19 cellular contexts compared by ENCODE assay signal in genomic region chr10:69495666-69496065, GRCh38. TPM values are rescaled to one million over a fixed set of nuclear protein-coding genes. Genes with fewer than 3 reads are reported as not detected.
DNase-seq lines count a peak whose midpoint lies in the region; ATAC-seq and TF ChIP-seq lines count a peak whose summit lies in the region.
"Had no signal": no experiment of that assay in that cellular context is flagged by ENCODE, and none has a peak within 500 bp of the region (broad histone marks: within the 10 kb centered on the region; RNA-seq: fewer than 3 reads in every experiment).

No MANE protein-coding gene starts in this region.

- no peaks in the 10 kb centered on the region for H3K9me3 ChIP-seq in gastroesophageal sphincter
- no peaks in the 10 kb centered on the region for H3K9me3 ChIP-seq in sigmoid colon
- H3K9me3 ChIP-seq: BLaER1 had no signal

- TF ChIP-seq EP300 in gastroesophageal sphincter (IDR thresholded peaks at IDR 0.05): no peak
- no peak for TF ChIP-seq EP300 in sigmoid colon (IDR thresholded peaks at IDR 0.05)

- WGBS in gastroesophageal sphincter (ENCODE audit: low coverage in 1 of 2), 2 donors: 83 to 100% methylated on average over 1 of the region's 3 CpGs
- 97% methylated on average over 3 of the region's 3 CpGs for WGBS in sigmoid colon, 2 donors

- peak; percentile 33 for DNase-seq in activated effector memory CD4-positive, alpha-beta T cell treated with anti-CD3 and anti-CD28 coated beads, Interleukin-2, amount 50 U/mL, for 16 hours
- no peak for DNase-seq in activated effector memory CD4-positive, alpha-beta T cell treated with Interleukin-2 at 50 U/mL for 16 hours
- DNase-seq in sigmoid colon (peak; percentile 51), pons (ENCODE audit: low spot score) (no peak), brain microvascular endothelial cell (no peak), NCI-H526 treated with DMSO at 0.1 percent for 48 hours (lab: John Stamatoyannopoulos, UW) (no peak)
- DNase-seq: GF-D8, GOT3, NCI-H187 treated with DMSO at 0.1 percent for 48 hours, NCI-H2171, NCI-H446 treated with DMSO at 0.1 percent for 48 hours, NCI-H748 treated with DMSO at 0.1 percent for 48 hours, PC-3 had no signal

- H3K27me3 ChIP-seq in gastroesophageal sphincter (no peaks in the 10 kb centered on the region), sigmoid colon (no peaks in the 10 kb centered on the region), brain microvascular endothelial cell (replicated peaks) (no peaks in the 10 kb centered on the region)
- H3K27me3 ChIP-seq: BLaER1 had no signal

- H3K27ac ChIP-seq in gastroesophageal sphincter (peak overlapping the region in 3 of 4 donors; percentile 83 to 84 (median 83)), sigmoid colon (peak overlapping the region; percentile 82 to 93 (median 89)), temporal lobe (ENCODE audit: low read depth, low read length) (peak overlapping the region; percentile 100), brain microvascular endothelial cell (no peak overlapping the region)
- H3K27ac ChIP-seq: 22Rv1, BLaER1, RWPE1 had no signal

- no peak for ATAC-seq in gastroesophageal sphincter
- ATAC-seq: PC-3 had no signal

- TF ChIP-seq POLR2A in gastroesophageal sphincter (IDR thresholded peaks at IDR 0.05) (no peak), sigmoid colon (IDR thresholded peaks at IDR 0.05) (no peak)

- in situ Hi-C loops in brain microvascular endothelial cell (cut with HindIII; ENCODE audit: low pct_ligation_motif_present, low sequenced_read_pairs): no loop called here

- H3K4me3 ChIP-seq in gastroesophageal sphincter: no peak overlapping the region
- no peak overlapping the region for H3K4me3 ChIP-seq in sigmoid colon
- no peak overlapping the region for H3K4me3 ChIP-seq in brain microvascular endothelial cell (ENCODE audit: low read depth, low read length)
- H3K4me3 ChIP-seq: BLaER1, K562 had no signal

- peaks cover 0 to 7% of the 10 kb centered on the region in 2 donors for H3K36me3 ChIP-seq in gastroesophageal sphincter
- H3K36me3 ChIP-seq in sigmoid colon: peaks cover 0 to 8% (median 0%) of the 10 kb centered on the region in 4 donors
- no peaks in the 10 kb centered on the region for H3K36me3 ChIP-seq in brain microvascular endothelial cell (replicated peaks)
- H3K36me3 ChIP-seq: BLaER1 had no signal

- intact Hi-C loops in sigmoid colon (cut with DNase I): no loop called here

- TF ChIP-seq CTCF in gastroesophageal sphincter (IDR thresholded peaks at IDR 0.05) (no peak), sigmoid colon (IDR thresholded peaks at IDR 0.05) (no peak), brain microvascular endothelial cell (IDR thresholded peaks at IDR 0.05; ENCODE audit: low read depth, low read length, missing control alignments) (no peak)

- H3K4me1 ChIP-seq in gastroesophageal sphincter: peaks cover 2 to 100% (median 18%) of the 10 kb centered on the region in 3 donors
- peaks cover 0 to 100% (median 97%) of the 10 kb centered on the region in 4 donors for H3K4me1 ChIP-seq in sigmoid colon

RNA-seq across cellular contexts. Expression of gene TSPAN15, which starts 44.4 kb away (rescaled TPM):
- total RNA-seq in gastroesophageal sphincter: 10 to 100 TPM; 51.9 to 66.7 (median 58.1) TPM
- 10 to 100 TPM; 55.4 to 76.4 (median 67.4) TPM for total RNA-seq in sigmoid colon
- 100 to 1,000 TPM in 1 of 3 donors, 10 to 100 TPM in 2; 43.0 to 100 (median 70.9) TPM for polyA plus RNA-seq in sigmoid colon
- 3.7 TPM for total RNA-seq in temporal lobe

Comparison
In these comparisons a context has a peak if more than half of its experiments do, and no peak if none do; other contexts are left out.
1. DNase-seq: peak in activated effector memory CD4-positive, alpha-beta T cell treated with anti-CD3 and anti-CD28 coated beads, Interleukin-2, amount 50 U/mL, for 16 hours (single experiment) and sigmoid colon (single experiment); none in activated effector memory CD4-positive, alpha-beta T cell treated with Interleukin-2 at 50 U/mL for 16 hours (single experiment), pons (single experiment), brain microvascular endothelial cell (single experiment) and NCI-H526 treated with DMSO at 0.1 percent for 48 hours (single experiment).
2. RNA of gene TSPAN15, which starts 44.4 kb away (total RNA-seq): 55.4 to 76.4 TPM in sigmoid colon and 51.9 to 66.7 TPM in gastroesophageal sphincter; 3.7 TPM in temporal lobe (single experiment); every median in the first group is over 10 times any median in the second.